In genomic region chr3:148975277-148975676, GRCh38 we compare ENCODE assay signal across 15 cellular contexts. TPM values are rescaled to one million over a fixed set of nuclear protein-coding genes. Genes with fewer than 3 reads are reported as not detected.
A peak's percentile ranks its signal among the peaks of the same experiment; 100 is the strongest.
DNase-seq lines count a peak whose midpoint lies in the region; ATAC-seq and TF ChIP-seq lines count a peak whose summit lies in the region.
"Had no signal": no experiment of that assay in that cellular context is flagged by ENCODE, and none has a peak within 500 bp of the region (broad histone marks: within the 10 kb centered on the region; RNA-seq: fewer than 3 reads in every experiment).

No MANE protein-coding gene starts in this region.

- ATAC-seq in aorta (ENCODE audit: low FRiP score) = peak; percentile 63
- no peak for ATAC-seq in GM18520 (IDR thresholded peaks at IDR 0.05; ENCODE audit: unreplicated experiment)
- ATAC-seq: activated CD4-positive, alpha-beta T cell treated with anti-CD3 and anti-CD28 coated beads for 36 hours; activated T-cell treated with anti-CD3 and anti-CD28 coated beads, Interleukin-2, amount 50 U/mL, for 72 hours; effector memory CD8-positive, alpha-beta T cell; T-cell had no signal

- peaks cover 0 to 1% of the 10 kb centered on the region in 2 donors for H3K4me1 ChIP-seq in aorta (ENCODE audit: control insufficient read depth in 1 of 2, insufficient read depth in 2 of 2, low read length in 2 of 2)

- 1 to 7% methylated on average over 6 of the region's 6 CpGs for WGBS in aorta, 2 donors

- intact Hi-C loops in aorta (cut with DNase I) = loop anchor here (10.0 kb wide), 2 partner anchors 90 to 510 kb away; no protein-coding TSS in a partner anchor

- H3K27me3 ChIP-seq in aorta (ENCODE audit: control insufficient read depth in 1 of 2, insufficient read depth in 2 of 2, low read length in 1 of 2) = no peaks in the 10 kb centered on the region

- peak overlapping the region; percentile 65 to 89 for H3K27ac ChIP-seq in aorta (ENCODE audit: low read depth in 1 of 2, low read length in 2 of 2)
- H3K27ac ChIP-seq: KMS-11 had no signal

- H3K9me3 ChIP-seq in aorta (ENCODE audit: control insufficient read depth, low read length) = no peaks in the 10 kb centered on the region

- TF ChIP-seq CTCF in fibroblast of the aortic adventitia (IDR thresholded peaks at IDR 0.05; ENCODE audit: insufficient read depth, low read length) = peak; percentile 24

- no peaks in the 10 kb centered on the region for H3K36me3 ChIP-seq in aorta (ENCODE audit: control insufficient read depth in 1 of 2, insufficient read depth in 2 of 2, low read length in 1 of 2)

- DNase-seq in NCI-H2029 (lab: John Stamatoyannopoulos, UW) (peak; percentile 37), fibroblast of the aortic adventitia (ENCODE audit: low read depth) (peak; percentile 49), myocyte (ENCODE audit: low read depth) (peak; percentile 67), aorta (peak in 1 of 2 donors; percentile 58), RKO (ENCODE audit: low spot score) (no peak), NCI-H345 treated with DMSO at 0.1 percent for 48 hours (lab: John Stamatoyannopoulos, UW; ENCODE audit: unreplicated experiment) (no peak)
- DNase-seq: activated CD4-positive, alpha-beta T cell treated with anti-CD3 and anti-CD28 coated beads for 36 hours; activated T-cell treated with anti-CD3 and anti-CD28 coated beads, Interleukin-2, amount 50 U/mL, for 72 hours; effector memory CD8-positive, alpha-beta T cell; hippocampal formation; midbrain; posterior cingulate gyrus; T-cell had no signal

- H3K4me3 ChIP-seq in fibroblast of the aortic adventitia (ENCODE audit: low read depth, low read length) (peak overlapping the region; percentile 15), aorta (ENCODE audit: low read length in 2 of 2) (no peak overlapping the region)

RNA-seq across cellular contexts. Expression of gene GYG1, which starts 16.1 kb away (rescaled TPM):
- total RNA-seq in fibroblast of the aortic adventitia (ENCODE audit: low replicate concordance) = 15.0 and 53.4 TPM in 2 replicates
- total RNA-seq in myocyte = 41.0 and 76.3 TPM in 2 replicates
- 58.6 TPM for polyA plus RNA-seq in myocyte (2012)
- total RNA-seq in aorta = 10 to 100 TPM; 67.3 to 91.7 TPM
- polyA plus RNA-seq in aorta = 100 to 1,000 TPM in 1 of 2 donors, 10 to 100 TPM in 1; 73.6 to 101 TPM

Comparison
In these comparisons a context has a peak if more than half of its experiments do, and no peak if none do; other contexts are left out.
1. DNase-seq: peak in NCI-H2029 (single experiment), fibroblast of the aortic adventitia (single experiment) and myocyte (single experiment); none in RKO (single experiment) and NCI-H345 treated with DMSO at 0.1 percent for 48 hours (single experiment).